ENCODE assay signal across 19 cellular contexts in genomic region chr11:123597859-123598258, GRCh38. TPM values are rescaled to one million over a fixed set of nuclear protein-coding genes. Genes with fewer than 3 reads are reported as not detected.
DNase-seq lines count a peak whose midpoint lies in the region; ATAC-seq and TF ChIP-seq lines count a peak whose summit lies in the region.
"Had no signal": no experiment of that assay in that cellular context is flagged by ENCODE, and none has a peak within 500 bp of the region (broad histone marks: within the 10 kb centered on the region; RNA-seq: fewer than 3 reads in every experiment).

No MANE protein-coding gene starts in this region.

- ATAC-seq in SK-N-SH treated with all-trans-retinoic acid at 6 μM for 48 hours (peak; percentile 37; the same call in 1 of the 3 replicates), GM21390 (IDR thresholded peaks at IDR 0.05; ENCODE audit: unreplicated experiment) (no peak)
- ATAC-seq: HepG2 had no signal

- DNase-seq in DMS 273 (lab: John Stamatoyannopoulos, UW; ENCODE audit: unreplicated experiment) (peak; percentile 5), DMS 273 treated with DMSO at 0.1 percent for 48 hours (lab: John Stamatoyannopoulos, UW) (no peak), epithelial cell of proximal tubule (ENCODE audit: low read depth) (no peak), NCI-H2029 treated with DMSO at 0.1 percent for 48 hours (lab: John Stamatoyannopoulos, UW) (no peak), NCI-H774 (lab: John Stamatoyannopoulos, UW) (no peak), NCI-H524 treated with DMSO at 0.1 percent for 48 hours (lab: John Stamatoyannopoulos, UW) (no peak)
- DNase-seq: 8988T, C1 segment of cervical spinal cord, GDM1, GOT3, Kasumi-1, MV-4-11, NCI-H1436, NCI-H2081 treated with DMSO at 0.1 percent for 48 hours, NCI-H524 had no signal

- peak; percentile 18 for TF ChIP-seq CTCF in epithelial cell of proximal tubule (conservative IDR thresholded peaks at IDR 0.05; ENCODE audit: low read depth, low read length)

- no peak overlapping the region for H3K4me3 ChIP-seq in epithelial cell of proximal tubule (ENCODE audit: low read depth, low read length)
- H3K4me3 ChIP-seq: SK-N-MC had no signal

TF ChIP-seq in SK-N-SH treated with all-trans-retinoic acid at 6 μM for 48 hours, 23 proteins besides CTCF, POLR2A, EP300 and RAD21:
- TF ChIP-seq CREB5 (CRISPR knock-in tag; IDR thresholded peaks at IDR 0.05; ENCODE audit: low read depth) (no peak), TCF4 (CRISPR knock-in tag; IDR thresholded peaks at IDR 0.05; ENCODE audit: borderline replicate concordance) (no peak), ZNF565 (CRISPR knock-in tag; conservative IDR thresholded peaks at IDR 0.05; ENCODE audit: low read depth) (no peak), CSRNP3 (CRISPR knock-in tag; IDR thresholded peaks at IDR 0.05) (no peak), ISL1 (CRISPR knock-in tag; IDR thresholded peaks at IDR 0.05) (no peak), OSR1 (CRISPR knock-in tag; IDR thresholded peaks at IDR 0.05) (no peak), SNAI2 (CRISPR knock-in tag; IDR thresholded peaks at IDR 0.05) (no peak), GLIS3 (CRISPR knock-in tag; IDR thresholded peaks at IDR 0.05) (no peak), ZFP30 (CRISPR knock-in tag; IDR thresholded peaks at IDR 0.05) (no peak), ZC3H10 (CRISPR knock-in tag; IDR thresholded peaks at IDR 0.05) (no peak), CSDC2 (CRISPR knock-in tag; IDR thresholded peaks at IDR 0.05) (no peak), ZFP3 (CRISPR knock-in tag; IDR thresholded peaks at IDR 0.05) (no peak), TOX (CRISPR knock-in tag; IDR thresholded peaks at IDR 0.05; ENCODE audit: borderline replicate concordance) (no peak), RARB (CRISPR knock-in tag; IDR thresholded peaks at IDR 0.05) (no peak)
- TF ChIP-seq, protein P1, sequence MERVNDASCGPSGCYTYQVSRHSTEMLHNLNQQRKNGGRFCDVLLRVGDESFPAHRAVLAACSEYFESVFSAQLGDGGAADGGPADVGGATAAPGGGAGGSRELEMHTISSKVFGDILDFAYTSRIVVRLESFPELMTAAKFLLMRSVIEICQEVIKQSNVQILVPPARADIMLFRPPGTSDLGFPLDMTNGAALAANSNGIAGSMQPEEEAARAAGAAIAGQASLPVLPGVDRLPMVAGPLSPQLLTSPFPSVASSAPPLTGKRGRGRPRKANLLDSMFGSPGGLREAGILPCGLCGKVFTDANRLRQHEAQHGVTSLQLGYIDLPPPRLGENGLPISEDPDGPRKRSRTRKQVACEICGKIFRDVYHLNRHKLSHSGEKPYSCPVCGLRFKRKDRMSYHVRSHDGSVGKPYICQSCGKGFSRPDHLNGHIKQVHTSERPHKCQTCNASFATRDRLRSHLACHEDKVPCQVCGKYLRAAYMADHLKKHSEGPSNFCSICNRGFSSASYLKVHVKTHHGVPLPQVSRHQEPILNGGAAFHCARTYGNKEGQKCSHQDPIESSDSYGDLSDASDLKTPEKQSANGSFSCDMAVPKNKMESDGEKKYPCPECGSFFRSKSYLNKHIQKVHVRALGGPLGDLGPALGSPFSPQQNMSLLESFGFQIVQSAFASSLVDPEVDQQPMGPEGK (CRISPR knock-in tag; IDR thresholded peaks at IDR 0.05; ENCODE audit: borderline replicate concordance): no peak
- TF ChIP-seq, protein P2, sequence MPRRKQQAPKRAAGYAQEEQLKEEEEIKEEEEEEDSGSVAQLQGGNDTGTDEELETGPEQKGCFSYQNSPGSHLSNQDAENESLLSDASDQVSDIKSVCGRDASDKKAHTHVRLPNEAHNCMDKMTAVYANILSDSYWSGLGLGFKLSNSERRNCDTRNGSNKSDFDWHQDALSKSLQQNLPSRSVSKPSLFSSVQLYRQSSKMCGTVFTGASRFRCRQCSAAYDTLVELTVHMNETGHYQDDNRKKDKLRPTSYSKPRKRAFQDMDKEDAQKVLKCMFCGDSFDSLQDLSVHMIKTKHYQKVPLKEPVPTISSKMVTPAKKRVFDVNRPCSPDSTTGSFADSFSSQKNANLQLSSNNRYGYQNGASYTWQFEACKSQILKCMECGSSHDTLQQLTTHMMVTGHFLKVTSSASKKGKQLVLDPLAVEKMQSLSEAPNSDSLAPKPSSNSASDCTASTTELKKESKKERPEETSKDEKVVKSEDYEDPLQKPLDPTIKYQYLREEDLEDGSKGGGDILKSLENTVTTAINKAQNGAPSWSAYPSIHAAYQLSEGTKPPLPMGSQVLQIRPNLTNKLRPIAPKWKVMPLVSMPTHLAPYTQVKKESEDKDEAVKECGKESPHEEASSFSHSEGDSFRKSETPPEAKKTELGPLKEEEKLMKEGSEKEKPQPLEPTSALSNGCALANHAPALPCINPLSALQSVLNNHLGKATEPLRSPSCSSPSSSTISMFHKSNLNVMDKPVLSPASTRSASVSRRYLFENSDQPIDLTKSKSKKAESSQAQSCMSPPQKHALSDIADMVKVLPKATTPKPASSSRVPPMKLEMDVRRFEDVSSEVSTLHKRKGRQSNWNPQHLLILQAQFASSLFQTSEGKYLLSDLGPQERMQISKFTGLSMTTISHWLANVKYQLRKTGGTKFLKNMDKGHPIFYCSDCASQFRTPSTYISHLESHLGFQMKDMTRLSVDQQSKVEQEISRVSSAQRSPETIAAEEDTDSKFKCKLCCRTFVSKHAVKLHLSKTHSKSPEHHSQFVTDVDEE (CRISPR knock-in tag; IDR thresholded peaks at IDR 0.05): no peak

RNA-seq across cellular contexts. Expression of gene SCN3B, which starts 56.6 kb away (rescaled TPM):
- total RNA-seq in epithelial cell of proximal tubule: 0.07 and 0.23 TPM in 2 replicates
